ENCODE assay signal across 27 cellular contexts in the genomic region with DNA sequence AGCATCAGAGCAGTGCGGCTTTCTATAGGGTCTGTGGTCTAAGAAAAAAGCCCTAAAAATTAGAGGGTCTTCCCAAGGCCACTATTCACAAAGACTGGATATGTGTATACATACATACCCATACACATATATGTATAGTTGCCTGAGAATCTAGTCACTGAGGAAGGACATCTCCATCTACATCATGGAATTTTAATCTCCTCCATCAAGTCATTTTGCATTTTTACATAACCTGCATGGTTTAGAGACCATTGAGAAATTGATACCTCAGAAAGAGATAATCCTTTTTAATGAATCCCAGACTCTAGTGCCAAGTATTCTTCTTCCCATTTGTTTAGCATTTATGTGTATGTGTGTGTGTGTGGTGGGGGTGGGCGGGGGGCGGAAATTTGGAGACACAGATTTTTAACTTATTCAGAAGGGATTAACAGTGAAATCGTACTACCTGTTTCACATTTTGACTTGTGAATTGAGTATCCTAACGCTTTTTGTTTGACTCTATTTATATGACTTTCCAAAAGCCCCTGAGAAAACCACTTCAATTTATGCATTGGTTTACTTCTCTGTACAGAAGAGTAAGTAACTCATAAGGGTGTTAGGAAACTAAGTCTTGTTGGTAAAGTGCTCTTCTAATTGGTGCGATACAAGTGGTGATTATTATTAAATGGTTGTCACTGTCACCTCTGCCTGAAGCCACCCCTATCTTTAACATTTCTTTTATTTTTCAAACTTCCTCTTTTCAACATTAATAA.
"Had no signal": no experiment of that assay in that cellular context is flagged by ENCODE, and none has a peak within 500 bp of the region (broad histone marks: within the 10 kb centered on the region; RNA-seq: fewer than 3 reads in every experiment).

No MANE protein-coding gene starts in this region.

- H3K27me3 Mint-ChIP-seq: activated CD8-positive, alpha-beta T cell treated with anti-CD3 and anti-CD28 coated beads for 36 hours; central memory CD8-positive, alpha-beta T cell; effector memory CD8-positive, alpha-beta T cell had no signal

- H3K27me3 ChIP-seq: esophagus squamous epithelium, gastroesophageal sphincter had no signal

- ATAC-seq: activated CD4-positive, CD25-positive, alpha-beta regulatory T cell treated with anti-CD3 and anti-CD28 coated beads, Interleukin-2, amount 50 U/mL, for 24 hours; activated CD8-positive, alpha-beta T cell treated with anti-CD3 and anti-CD28 coated beads for 36 hours; activated T-cell treated with anti-CD3 and anti-CD28 coated beads, Interleukin-2, amount 50 U/mL, for 4 hours; activated T-helper 17 cell treated with anti-CD3 and anti-CD28 coated beads, Interleukin-2, amount 50 U/mL, for 72 hours; effector memory CD8-positive, alpha-beta T cell; gastroesophageal sphincter had no signal

- H3K9me3 Mint-ChIP-seq: activated B cell treated with CpG ODN at 0.5 μM for 24 hours; activated CD8-positive, alpha-beta T cell treated with anti-CD3 and anti-CD28 coated beads for 36 hours; central memory CD8-positive, alpha-beta T cell; effector memory CD8-positive, alpha-beta T cell had no signal

- H3K36me3 Mint-ChIP-seq: activated naive CD8-positive, alpha-beta T cell had no signal

- DNase-seq: activated B cell treated with CpG ODN at 0.5 μM for 24 hours; activated CD4-positive, alpha-beta T cell treated with anti-CD3 and anti-CD28 coated beads for 48 hours; activated CD4-positive, alpha-beta T cell treated with anti-CD3 and anti-CD28 coated beads, Interleukin-2, amount 50 U/mL, for 1 hour; activated CD4-positive, alpha-beta T cell treated with anti-CD3 and anti-CD28 coated beads, Interleukin-2, amount 50 U/mL, for 48 hours; activated CD8-positive, alpha-beta memory T cell treated with anti-CD3 and anti-CD28 coated beads for 24 hours; activated CD8-positive, alpha-beta T cell treated with anti-CD3 and anti-CD28 coated beads for 36 hours; activated effector memory CD4-positive, alpha-beta T cell treated with Interleukin-2 at 50 U/mL for 16 hours; activated gamma-delta T cell treated with Interleukin-2 at 50 U/mL for 16 hours; activated naive CD4-positive, alpha-beta T cell treated with anti-CD3 and anti-CD28 coated beads, Interleukin-2, amount 50 U/mL, for 16 hours; activated naive CD4-positive, alpha-beta T cell treated with Interleukin-2 at 50 U/mL for 16 hours; activated T-cell treated with anti-CD3 and anti-CD28 coated beads, Interleukin-2, amount 50 U/mL, for 4 hours; amniotic stem cell; anterior cingulate cortex; cortex of kidney; dermis blood vessel endothelial cell; effector CD4-positive, alpha-beta T cell; effector memory CD8-positive, alpha-beta T cell; esophagus squamous epithelium; foreskin melanocyte; T-helper 2 cell; WERI-Rb-1 had no signal

- H3K27ac ChIP-seq: epithelial cell of prostate, esophagus squamous epithelium, WERI-Rb-1 had no signal

- H3K4me1 Mint-ChIP-seq: activated B cell treated with CpG ODN at 0.5 μM for 24 hours; activated T-helper 17 cell treated with anti-CD3 and anti-CD28 coated beads, Interleukin-2, amount 50 U/mL, for 72 hours; central memory CD8-positive, alpha-beta T cell had no signal

- H3K27ac Mint-ChIP-seq: activated B cell treated with CpG ODN at 0.5 μM for 24 hours; activated CD8-positive, alpha-beta T cell treated with anti-CD3 and anti-CD28 coated beads for 36 hours; activated naive CD8-positive, alpha-beta T cell; activated T-helper 17 cell treated with anti-CD3 and anti-CD28 coated beads, Interleukin-2, amount 50 U/mL, for 72 hours; effector memory CD8-positive, alpha-beta T cell had no signal

- H3K9me3 ChIP-seq: esophagus squamous epithelium, gastroesophageal sphincter had no signal

- H3K4me3 Mint-ChIP-seq: activated B cell treated with CpG ODN at 0.5 μM for 24 hours; activated CD8-positive, alpha-beta T cell treated with anti-CD3 and anti-CD28 coated beads for 36 hours; activated naive CD8-positive, alpha-beta T cell; activated T-cell treated with anti-CD3 and anti-CD28 coated beads, Interleukin-2, amount 50 U/mL, for 4 hours; activated T-helper 17 cell treated with anti-CD3 and anti-CD28 coated beads, Interleukin-2, amount 50 U/mL, for 72 hours; central memory CD8-positive, alpha-beta T cell; effector memory CD8-positive, alpha-beta T cell had no signal

- H3K4me1 ChIP-seq: esophagus squamous epithelium had no signal

- H3K4me3 ChIP-seq: esophagus squamous epithelium, gastroesophageal sphincter had no signal
